10 cellular contexts compared by ENCODE assay signal in genomic region chr2:237298323-237299118, GRCh38.
A peak's percentile ranks its signal among the peaks of the same experiment; 100 is the strongest.
DNase-seq lines count a peak whose midpoint lies in the region; ATAC-seq and TF ChIP-seq lines count a peak whose summit lies in the region.
"Had no signal": no experiment of that assay in that cellular context is flagged by ENCODE, and none has a peak within 500 bp of the region (broad histone marks: within the 10 kb centered on the region; RNA-seq: fewer than 3 reads in every experiment).

No MANE protein-coding gene starts in this region.

- peak overlapping the region; percentile 98 for H4K91ac ChIP-seq in trophoblast cell (ENCODE audit: low read depth, low read length)

- H3K4me2 ChIP-seq in trophoblast cell (ENCODE audit: low read length), result peak overlapping the region; percentile 6

- no peaks in the 10 kb centered on the region for H3K27me3 ChIP-seq in trophoblast cell (ENCODE audit: insufficient read depth, low read length)

- ATAC-seq in esophagus mucosa (peak; percentile 91), GM21423 (IDR thresholded peaks at IDR 0.05; ENCODE audit: unreplicated experiment) (no peak)

- H3K36me3 ChIP-seq in trophoblast cell (ENCODE audit: control insufficient read depth in 1 of 2, insufficient read depth in 2 of 2, low read length in 2 of 2), result peaks cover 0 to 3% of the 10 kb centered on the region in 2 experiments

- peak; percentile 99 for DNase-seq in DMS53 (lab: John Stamatoyannopoulos, UW)
- DNase-seq in NCI-H2029 (lab: John Stamatoyannopoulos, UW), result peak; percentile 36
- peak; percentile 85 to 93 for DNase-seq in trophoblast cell
- DNase-seq in chondrocyte (ENCODE audit: low spot score), result no peak
- DNase-seq in Kasumi-1 (lab: John Stamatoyannopoulos, UW), result no peak
- no peak for DNase-seq in NCI-H1930 (lab: John Stamatoyannopoulos, UW)
- DNase-seq: activated T-cell treated with anti-CD3 and anti-CD28 coated beads, Interleukin-2, amount 50 U/mL, for 48 hours had no signal

- peaks cover 51% of the 10 kb centered on the region for H3K79me1 ChIP-seq in trophoblast cell (ENCODE audit: low read length)

- peak overlapping the region; percentile 97 for H2BK120ac ChIP-seq in trophoblast cell (ENCODE audit: insufficient read depth, low read length, poor library complexity)

- no peak overlapping the region for H3K4me3 ChIP-seq in trophoblast cell (ENCODE audit: low read depth, low read length)

- no peak for TF ChIP-seq CTCF in chondrocyte (IDR thresholded peaks at IDR 0.05)

- peaks cover 8% of the 10 kb centered on the region for H3K79me2 ChIP-seq in trophoblast cell (ENCODE audit: control insufficient read depth, insufficient read depth, low read length, poor library complexity)

- peaks cover 54% of the 10 kb centered on the region for H3K4me1 Mint-ChIP-seq in chondrocyte (ENCODE audit: low read depth)

- peak overlapping the region; percentile 39 for H4K12ac ChIP-seq in trophoblast cell (ENCODE audit: low read depth, low read length)

- H4K8ac ChIP-seq in trophoblast cell (ENCODE audit: low read depth, low read length), result peak overlapping the region; percentile 85

- peak overlapping the region; percentile 34 for H3K4ac ChIP-seq in trophoblast cell (ENCODE audit: low read depth, low read length)

- H2AFZ ChIP-seq in trophoblast cell (ENCODE audit: insufficient read depth, low read length, poor library complexity), result peak overlapping the region; percentile 1

- no peaks in the 10 kb centered on the region for H3K36me3 Mint-ChIP-seq in chondrocyte (ENCODE audit: low read depth)

- no peak overlapping the region for H3K27ac Mint-ChIP-seq in chondrocyte (ENCODE audit: unreplicated experiment)
- H3K27ac Mint-ChIP-seq: T-helper 2 cell treated with Interferon-gamma antibody and Interleukin-4, amounts not matched to agents 5 μg/mL and 100 μg/mL, for 36 hours had no signal

- WGBS in trophoblast cell (ENCODE audit: extremely low coverage, insufficient coverage, insufficient read length), result no CpG with 5 or more reads among the region's 10 CpGs

- peak overlapping the region; percentile 84 for H2AK5ac ChIP-seq in trophoblast cell (ENCODE audit: low read length)

- H3K18ac ChIP-seq in trophoblast cell (ENCODE audit: low read length), result peak overlapping the region; percentile 84

- H3K9me3 Mint-ChIP-seq in chondrocyte (ENCODE audit: low read depth), result peaks cover 6% of the 10 kb centered on the region

- H3K9ac ChIP-seq in trophoblast cell (ENCODE audit: low read length), result no peak overlapping the region

- H3K4me1 ChIP-seq in trophoblast cell (ENCODE audit: control insufficient read depth in 1 of 2, insufficient read depth in 2 of 2, low read length in 2 of 2), result peaks cover 19 to 27% of the 10 kb centered on the region in 2 experiments

- no peak overlapping the region for H3K23ac ChIP-seq in trophoblast cell (ENCODE audit: low read length)

- peak overlapping the region; percentile 95 for H2BK12ac ChIP-seq in trophoblast cell (ENCODE audit: low read length)

- H3K27me3 Mint-ChIP-seq in chondrocyte (ENCODE audit: low read depth), result no peaks in the 10 kb centered on the region

- peaks cover 4% of the 10 kb centered on the region for H3K9me3 ChIP-seq in trophoblast cell (ENCODE audit: insufficient read depth, low read depth, low read length)

- peak overlapping the region; percentile 98 for H2BK5ac ChIP-seq in trophoblast cell (ENCODE audit: low read depth, low read length, poor library complexity)

- peak overlapping the region; percentile 98 for H3K27ac ChIP-seq in trophoblast cell (ENCODE audit: low read depth, low read length)

- no peak overlapping the region for H3K4me3 Mint-ChIP-seq in chondrocyte (ENCODE audit: unreplicated experiment)
- H3K4me3 Mint-ChIP-seq: T-helper 2 cell treated with Interferon-gamma antibody and Interleukin-4, amounts not matched to agents 5 μg/mL and 100 μg/mL, for 36 hours had no signal

- H3K14ac ChIP-seq in trophoblast cell (ENCODE audit: low read length), result peak overlapping the region; percentile 19

Comparison
In these comparisons a context has a peak if more than half of its experiments do, and no peak if none do; other contexts are left out.
1. DNase-seq: peak in DMS53 (single experiment), NCI-H2029 (single experiment) and trophoblast cell (2 of 2); none in chondrocyte (single experiment), Kasumi-1 (0 of 2) and NCI-H1930 (0 of 2).